9 cellular contexts compared by ENCODE assay signal in genomic region chr1:197180252-197180878, GRCh38. TPM values are rescaled to one million over a fixed set of nuclear protein-coding genes. Genes with fewer than 3 reads are reported as not detected.
A peak's percentile ranks its signal among the peaks of the same experiment; 100 is the strongest.
DNase-seq lines count a peak whose midpoint lies in the region; ATAC-seq and TF ChIP-seq lines count a peak whose summit lies in the region.
"Had no signal": no experiment of that assay in that cellular context is flagged by ENCODE, and none has a peak within 500 bp of the region (broad histone marks: within the 10 kb centered on the region; RNA-seq: fewer than 3 reads in every experiment).

No MANE protein-coding gene starts in this region.

- H3K27me3 ChIP-seq in sigmoid colon, result no peaks in the 10 kb centered on the region

- WGBS in sigmoid colon, 2 donors, result 86 to 91% methylated on average over 3 of the region's 3 CpGs

- no peaks in the 10 kb centered on the region for H3K9me3 ChIP-seq in sigmoid colon

- no peaks in the 10 kb centered on the region for H3K4me1 Mint-ChIP-seq in neural crest cell

- H3K36me3 ChIP-seq in sigmoid colon, result peaks cover 0 to 60% (median 3%) of the 10 kb centered on the region in 4 donors

- TF ChIP-seq CTCF in epithelial cell of esophagus (IDR thresholded peaks at IDR 0.05; ENCODE audit: insufficient read depth, low read depth, low read length, missing control alignments), result peak; percentile 64
- TF ChIP-seq CTCF in neural crest cell (conservative IDR thresholded peaks at IDR 0.05), result peak; percentile 74
- peak in 2 of 4 experiments; percentile 22 to 59 for TF ChIP-seq CTCF in sigmoid colon (IDR thresholded peaks at IDR 0.05)

- TF ChIP-seq POLR2A in sigmoid colon (IDR thresholded peaks at IDR 0.05), result no peak

- H3K27ac Mint-ChIP-seq in neural crest cell (ENCODE audit: unreplicated experiment), result no peak overlapping the region

- peak; percentile 12 for DNase-seq in NCI-H187 treated with DMSO at 0.1 percent for 48 hours (lab: John Stamatoyannopoulos, UW)
- DNase-seq in NCI-H187 (lab: John Stamatoyannopoulos, UW), result no peak
- peak; percentile 47 for DNase-seq in RPMI7951 (ENCODE audit: low read depth)
- DNase-seq in epithelial cell of esophagus (ENCODE audit: low read depth), result peak; percentile 69
- DNase-seq in neural crest cell (ENCODE audit: low read depth, low spot score), result no peak
- no peak for DNase-seq in sigmoid colon

- H3K27ac ChIP-seq in sigmoid colon, result no peak overlapping the region

- H3K27me3 Mint-ChIP-seq in neural crest cell (ENCODE audit: low read depth), result no peaks in the 10 kb centered on the region
- H3K27me3 Mint-ChIP-seq: activated naive CD4-positive, alpha-beta T cell treated with anti-CD3 and anti-CD28 coated beads, Interleukin-2, amount 50 U/mL, for 24 hours had no signal

- ATAC-seq in GM21529 (IDR thresholded peaks at IDR 0.05; ENCODE audit: unreplicated experiment), result peak; percentile 60

- TF ChIP-seq EP300 in Ishikawa (IDR thresholded peaks at IDR 0.05; ENCODE audit: borderline replicate concordance) (no peak), sigmoid colon (IDR thresholded peaks at IDR 0.05) (no peak)

- no peaks in the 10 kb centered on the region for H3K9me3 Mint-ChIP-seq in neural crest cell
- H3K9me3 Mint-ChIP-seq: activated naive CD4-positive, alpha-beta T cell treated with anti-CD3 and anti-CD28 coated beads, Interleukin-2, amount 50 U/mL, for 24 hours had no signal

- peaks cover 5% of the 10 kb centered on the region for H3K36me3 Mint-ChIP-seq in neural crest cell (ENCODE audit: low read depth)

- H3K4me3 ChIP-seq in epithelial cell of esophagus (ENCODE audit: low read length) (no peak overlapping the region), sigmoid colon (no peak overlapping the region)

- H3K4me1 ChIP-seq in sigmoid colon, result peaks cover 0 to 12% (median 6%) of the 10 kb centered on the region in 4 donors

- intact Hi-C loops in sigmoid colon (cut with DNase I), result no loop called here

- H3K4me3 Mint-ChIP-seq in neural crest cell, result no peak overlapping the region
- H3K4me3 Mint-ChIP-seq: activated naive CD4-positive, alpha-beta T cell treated with anti-CD3 and anti-CD28 coated beads, Interleukin-2, amount 50 U/mL, for 24 hours had no signal

- TF ChIP-seq RAD21 in Ishikawa (IDR thresholded peaks at IDR 0.05; ENCODE audit: low read depth), result peak; percentile 71

TF ChIP-seq in Ishikawa, 13 proteins besides CTCF, POLR2A, EP300 and RAD21:
- TF ChIP-seq REST (IDR thresholded peaks at IDR 0.05; ENCODE audit: low read depth) (no peak), MAX (IDR thresholded peaks at IDR 0.05) (no peak), TAF1 (IDR thresholded peaks at IDR 0.05; ENCODE audit: low read depth) (no peak), EGR1 (IDR thresholded peaks at IDR 0.05) (no peak), USF1 (IDR thresholded peaks at IDR 0.05) (no peak), TCF12 (IDR thresholded peaks at IDR 0.05; ENCODE audit: low read depth) (no peak)
TF ChIP-seq in Ishikawa: peak in this region for 0.

RNA-seq across cellular contexts. Expression of gene ZBTB41, which starts 20.7 kb away (rescaled TPM):
- total RNA-seq in RPMI7951 (2014; rRNA removed; shearing (Covaris generic)), result 12.9 and 16.0 TPM in 2 replicates
- total RNA-seq in neural crest cell, result 12.3 and 13.0 TPM in 2 replicates
- total RNA-seq in sigmoid colon, result 10 to 100 TPM in 3 of 4 donors, 1 to 10 TPM in 1; 9.0 to 12.5 (median 11.7) TPM
- 1 to 10 TPM; 1.6 to 2.5 (median 1.8) TPM for polyA plus RNA-seq in sigmoid colon

RNA-seq across cellular contexts. Expression of gene ASPM, which starts 33.9 kb away (rescaled TPM):
- 101 and 119 TPM in 2 replicates for total RNA-seq in RPMI7951 (2014; rRNA removed; shearing (Covaris generic))
- total RNA-seq in neural crest cell, result 53.3 and 57.6 TPM in 2 replicates
- total RNA-seq in sigmoid colon, result under 1 TPM; under 0.01 to 0.83 (median 0.70) TPM
- polyA plus RNA-seq in sigmoid colon, result 1 to 10 TPM in 1 of 3 donors, under 1 TPM in 2; 0.60 to 5.9 (median 0.69) TPM

Comparison
In these comparisons a context has a peak if more than half of its experiments do, and no peak if none do; other contexts are left out.
1. DNase-seq: peak in NCI-H187 treated with DMSO at 0.1 percent for 48 hours (single experiment), RPMI7951 (single experiment) and epithelial cell of esophagus (single experiment); none in NCI-H187 (0 of 2), neural crest cell (single experiment) and sigmoid colon (single experiment).
2. RNA of gene ASPM, which starts 33.9 kb away (total RNA-seq): 101 to 119 TPM in RPMI7951 and 53.3 to 57.6 TPM in neural crest cell; under 0.01 to 0.83 TPM in sigmoid colon; every median in the first group is over 10 times any median in the second.